In the genomic region with DNA sequence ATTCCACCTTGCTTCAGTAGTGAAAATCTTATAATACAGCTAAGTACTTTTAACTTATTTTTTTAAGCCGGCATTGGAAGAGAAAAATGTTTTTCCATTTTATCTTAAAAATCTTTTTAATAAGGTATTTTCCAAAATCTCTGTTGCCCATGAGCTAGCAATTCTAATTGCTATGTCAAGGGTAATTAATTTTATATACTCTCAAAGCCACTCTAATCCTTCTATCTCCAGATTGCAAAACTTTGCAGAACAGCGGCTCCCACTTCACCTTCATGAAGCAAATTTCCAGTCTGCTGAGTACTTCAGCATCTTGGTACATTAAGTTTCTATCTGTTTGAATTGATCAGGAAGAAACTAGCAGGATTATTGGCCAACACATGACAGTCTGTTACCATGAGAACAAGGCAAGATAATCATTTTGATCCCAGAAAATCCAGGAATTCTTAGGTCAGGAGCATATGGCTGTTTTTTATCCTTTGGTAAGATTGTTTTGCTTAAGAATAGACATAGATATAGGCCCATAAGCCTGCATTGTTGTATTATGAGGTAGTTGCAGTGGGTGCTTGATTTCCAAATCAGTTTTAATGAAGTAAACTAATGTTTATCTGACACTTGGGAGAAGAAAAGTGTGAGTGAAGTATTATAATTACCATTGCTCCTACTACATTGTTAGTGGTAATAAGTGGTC, we compare ENCODE assay signal across 8 cellular contexts. TPM values are rescaled to one million over a fixed set of nuclear protein-coding genes. Genes with fewer than 3 reads are reported as not detected.
DNase-seq lines count a peak whose midpoint lies in the region; ATAC-seq, FAIRE-seq and TF ChIP-seq lines count a peak whose summit lies in the region.

No MANE protein-coding gene starts in this region.

- POLR2A ChIA-PET in activated CD4-positive, alpha-beta memory T cell treated with anti-CD3 and anti-CD28 coated beads, Interleukin-2, amount 10 ng/mL, durations not matched to agents 7 days and 5 days (lab: Charles Lee), result interaction anchor here (0.6 to 10.5 kb wide), 12 partner anchors 7 to 495 kb away, joined by 3 to 68 read pairs (median 3); partner anchors contain the start of gene SSR3
- POLR2A ChIA-PET in activated CD4-positive, alpha-beta memory T cell treated with anti-CD3 and anti-CD28 coated beads for 36 hours (lab: Charles Lee), result no interaction called here
- POLR2A ChIA-PET in T-cell (lab: Charles Lee), result interaction anchor here in 1 of 2 donors (0.6 to 1.0 kb wide), 2 partner anchors 9 to 1495 kb away, joined by 3 to 4 read pairs; no protein-coding TSS in a partner anchor

- H3K27ac ChIP-seq in heart right ventricle (peak overlapping the region; percentile 12 to 79 (median 62)), subcutaneous abdominal adipose tissue (ENCODE audit: low read depth, low read length) (peak overlapping the region; percentile 13)

- H3K9ac ChIP-seq in subcutaneous abdominal adipose tissue (ENCODE audit: low read length in 5 of 5), result peak overlapping the region in 1 of 5 donors; percentile 20

- TF ChIP-seq CTCF in heart right ventricle (IDR thresholded peaks at IDR 0.05), result no peak

- H3K4me3 Mint-ChIP-seq in activated CD4-positive, alpha-beta memory T cell treated with anti-CD3 and anti-CD28 coated beads, Interleukin-2, amount 10 ng/mL, durations not matched to agents 7 days and 5 days, result peak overlapping the region; percentile 25
- H3K4me3 Mint-ChIP-seq in activated CD4-positive, alpha-beta memory T cell treated with anti-CD3 and anti-CD28 coated beads for 36 hours, result no peak overlapping the region
- H3K4me3 Mint-ChIP-seq in T-cell, result peak overlapping the region; percentile 42 to 71 (median 42)

- no peaks in the 10 kb centered on the region for H3K27me3 ChIP-seq in heart right ventricle
- H3K27me3 ChIP-seq in subcutaneous abdominal adipose tissue (ENCODE audit: control insufficient read depth in 5 of 5, insufficient read depth in 4 of 5, low read length in 5 of 5), result no peaks in the 10 kb centered on the region

- H3K36me3 ChIP-seq in heart right ventricle (peaks cover 0 to 43% (median 17%) of the 10 kb centered on the region in 9 donors), subcutaneous abdominal adipose tissue (ENCODE audit: control insufficient read depth in 5 of 5, insufficient read depth in 5 of 5, low read length in 5 of 5) (peaks cover 11 to 21% (median 16%) of the 10 kb centered on the region in 5 donors)

- FAIRE-seq in GM12892 (lab: Jason Lieb, UNC), result no peak

- H3K9me3 Mint-ChIP-seq in activated CD4-positive, alpha-beta memory T cell treated with anti-CD3 and anti-CD28 coated beads, Interleukin-2, amount 10 ng/mL, durations not matched to agents 7 days and 5 days, result no peaks in the 10 kb centered on the region
- no peaks in the 10 kb centered on the region for H3K9me3 Mint-ChIP-seq in activated CD4-positive, alpha-beta memory T cell treated with anti-CD3 and anti-CD28 coated beads for 36 hours
- no peaks in the 10 kb centered on the region for H3K9me3 Mint-ChIP-seq in T-cell

- no peak for TF ChIP-seq POLR2A in GM12892 (IDR thresholded peaks at IDR 0.05; ENCODE audit: low read depth, low read length)

- no peaks in the 10 kb centered on the region for H3K9me3 ChIP-seq in heart right ventricle
- H3K9me3 ChIP-seq in subcutaneous abdominal adipose tissue (ENCODE audit: control insufficient read depth in 5 of 5, low read length in 5 of 5), result no peaks in the 10 kb centered on the region

- no peak for DNase-seq in activated CD4-positive, alpha-beta memory T cell treated with anti-CD3 and anti-CD28 coated beads, Interleukin-2, amount 10 ng/mL, durations not matched to agents 7 days and 5 days
- DNase-seq in activated CD4-positive, alpha-beta memory T cell treated with anti-CD3 and anti-CD28 coated beads for 36 hours, result no peak
- DNase-seq in T-cell (no peak), heart right ventricle (no peak), NCI-H2227 (lab: John Stamatoyannopoulos, UW; ENCODE audit: unreplicated experiment) (no peak), GM12892 (ENCODE audit: insufficient read length) (no peak)

- peak overlapping the region in 2 of 10 donors; percentile 8 to 17 for H3K4me3 ChIP-seq in heart right ventricle
- peak overlapping the region in 1 of 5 donors; percentile 33 for H3K4me3 ChIP-seq in subcutaneous abdominal adipose tissue (ENCODE audit: low read depth in 1 of 5, low read length in 5 of 5)

- ATAC-seq in T-cell (replicated peaks in 1 of 4) (no peak), heart right ventricle (no peak), HG02678 (IDR thresholded peaks at IDR 0.05; ENCODE audit: unreplicated experiment) (no peak)

- H3K4me1 Mint-ChIP-seq in activated CD4-positive, alpha-beta memory T cell treated with anti-CD3 and anti-CD28 coated beads, Interleukin-2, amount 10 ng/mL, durations not matched to agents 7 days and 5 days, result peaks cover 78% of the 10 kb centered on the region
- H3K4me1 Mint-ChIP-seq in activated CD4-positive, alpha-beta memory T cell treated with anti-CD3 and anti-CD28 coated beads for 36 hours (ENCODE audit: low read depth), result peaks cover 70% of the 10 kb centered on the region
- H3K4me1 Mint-ChIP-seq in T-cell, result peaks cover 82 to 85% (median 83%) of the 10 kb centered on the region in 3 donors

- peaks cover 80% of the 10 kb centered on the region for H3K36me3 Mint-ChIP-seq in activated CD4-positive, alpha-beta memory T cell treated with anti-CD3 and anti-CD28 coated beads, Interleukin-2, amount 10 ng/mL, durations not matched to agents 7 days and 5 days (ENCODE audit: low read depth)
- H3K36me3 Mint-ChIP-seq in activated CD4-positive, alpha-beta memory T cell treated with anti-CD3 and anti-CD28 coated beads for 36 hours, result peaks cover 37% of the 10 kb centered on the region
- peaks cover 61% of the 10 kb centered on the region for H3K36me3 Mint-ChIP-seq in T-cell

- no peaks in the 10 kb centered on the region for H3K27me3 Mint-ChIP-seq in activated CD4-positive, alpha-beta memory T cell treated with anti-CD3 and anti-CD28 coated beads, Interleukin-2, amount 10 ng/mL, durations not matched to agents 7 days and 5 days
- no peaks in the 10 kb centered on the region for H3K27me3 Mint-ChIP-seq in activated CD4-positive, alpha-beta memory T cell treated with anti-CD3 and anti-CD28 coated beads for 36 hours
- H3K27me3 Mint-ChIP-seq in T-cell, result no peaks in the 10 kb centered on the region

- no peak overlapping the region for H3K27ac Mint-ChIP-seq in activated CD4-positive, alpha-beta memory T cell treated with anti-CD3 and anti-CD28 coated beads, Interleukin-2, amount 10 ng/mL, durations not matched to agents 7 days and 5 days
- no peak overlapping the region for H3K27ac Mint-ChIP-seq in activated CD4-positive, alpha-beta memory T cell treated with anti-CD3 and anti-CD28 coated beads for 36 hours
- no peak overlapping the region for H3K27ac Mint-ChIP-seq in T-cell

- intact Hi-C loops in activated CD4-positive, alpha-beta memory T cell treated with anti-CD3 and anti-CD28 coated beads for 36 hours (cut with micrococcal nuclease), result no loop called here
- intact Hi-C loops in heart right ventricle (cut with DNase I), result loop anchor here in 1 of 10 donors (5.0 kb wide), 1 partner anchor 452 kb away; no protein-coding TSS in a partner anchor

- H3K4me1 ChIP-seq in heart right ventricle, result peaks cover 7 to 97% (median 85%) of the 10 kb centered on the region in 9 donors
- H3K4me1 ChIP-seq in subcutaneous abdominal adipose tissue (ENCODE audit: control insufficient read depth in 5 of 5, insufficient read depth in 5 of 5, low read length in 5 of 5), result peaks cover 10 to 60% (median 44%) of the 10 kb centered on the region in 5 donors

- CTCF ChIA-PET in activated CD4-positive, alpha-beta memory T cell treated with anti-CD3 and anti-CD28 coated beads, Interleukin-2, amount 10 ng/mL, durations not matched to agents 7 days and 5 days (lab: Charles Lee), result interaction anchor here (1.6 to 1.7 kb wide), 2 partner anchors 125 to 457 kb away, joined by 3 to 6 read pairs; partner anchors contain the start of gene SSR3
- CTCF ChIA-PET in activated CD4-positive, alpha-beta memory T cell treated with anti-CD3 and anti-CD28 coated beads for 36 hours (lab: Charles Lee), result interaction anchor here (1.3 to 1.4 kb wide), 2 partner anchors 453 to 457 kb away, joined by 3 to 5 read pairs; no protein-coding TSS in a partner anchor
- CTCF ChIA-PET in T-cell (lab: Charles Lee), result interaction anchor here (0.5 to 1.5 kb wide), 6 partner anchors 10 to 496 kb away, joined by 3 to 8 read pairs (median 3); no protein-coding TSS in a partner anchor

- WGBS in heart right ventricle, 2 donors, result 75 to 79% methylated on average over 2 of the region's 2 CpGs

RNA-seq across cellular contexts. Expression of gene TIPARP, which starts 6.0 kb away (rescaled TPM):
- total RNA-seq in activated CD4-positive, alpha-beta memory T cell treated with anti-CD3 and anti-CD28 coated beads, Interleukin-2, amount 10 ng/mL, durations not matched to agents 7 days and 5 days, result 10 to 100 TPM; 64.7 to 73.8 TPM
- 10 to 100 TPM; 15.7 to 17.7 TPM for total RNA-seq in activated CD4-positive, alpha-beta memory T cell treated with anti-CD3 and anti-CD28 coated beads for 36 hours
- 100 to 1,000 TPM in 4 of 5 donors, 10 to 100 TPM in 1; 78.8 to 124 (median 110) TPM for total RNA-seq in T-cell
- total RNA-seq in heart right ventricle, result 10 to 100 TPM; 19.8 to 74.6 (median 23.9) TPM
- 10 to 100 TPM; 13.8 to 18.7 TPM for polyA plus RNA-seq in heart right ventricle
- polyA plus RNA-seq in GM12892 (2012; ENCODE audit: missing spikeins), result 29.5 TPM
